Comparison of ENCODE assay signal across 9 cellular contexts in genomic region chr3:180048108-180048507, GRCh38. TPM values are rescaled to one million over a fixed set of nuclear protein-coding genes. Genes with fewer than 3 reads are reported as not detected.
DNase-seq lines count a peak whose midpoint lies in the region; ATAC-seq lines count a peak whose summit lies in the region.
"Had no signal": no experiment of that assay in that cellular context is flagged by ENCODE, and none has a peak within 500 bp of the region (broad histone marks: within the 10 kb centered on the region; RNA-seq: fewer than 3 reads in every experiment).

No MANE protein-coding gene starts in this region.

- DNase-seq in SIG-M5 treated with dmso at 0.1 percent for 504 hours (lab: John Stamatoyannopoulos, UW; ENCODE audit: unreplicated experiment) (peak; percentile 89), SK-N-DZ (ENCODE audit: low spot score) (no peak), amniotic stem cell (lab: John Stamatoyannopoulos, UW) (no peak), NCI-H345 treated with DMSO at 0.1 percent for 48 hours (lab: John Stamatoyannopoulos, UW; ENCODE audit: unreplicated experiment) (no peak), SHP77 treated with DMSO at 0.1 percent for 48 hours (lab: John Stamatoyannopoulos, UW) (no peak)
- DNase-seq: CD8-positive, alpha-beta memory T cell had no signal

- peak; percentile 97 for ATAC-seq in GM18867 (IDR thresholded peaks at IDR 0.05; ENCODE audit: unreplicated experiment)
- ATAC-seq in GM21737 (IDR thresholded peaks at IDR 0.05; ENCODE audit: unreplicated experiment): peak; percentile 87
- peak; percentile 93 for ATAC-seq in HG03342 (IDR thresholded peaks at IDR 0.05; ENCODE audit: unreplicated experiment)

RNA-seq across cellular contexts. Expression of gene PEX5L, which starts 11.4 kb away (rescaled TPM):
- 6.4 and 8.0 TPM in 2 replicates for polyA plus RNA-seq in SK-N-DZ (2014; cell fraction: cytosol; rRNA removed)
- 7.3 and 10.3 TPM in 2 replicates for polyA plus RNA-seq in SK-N-DZ (2014; cell fraction: nucleus; rRNA removed)
